In the genomic region with DNA sequence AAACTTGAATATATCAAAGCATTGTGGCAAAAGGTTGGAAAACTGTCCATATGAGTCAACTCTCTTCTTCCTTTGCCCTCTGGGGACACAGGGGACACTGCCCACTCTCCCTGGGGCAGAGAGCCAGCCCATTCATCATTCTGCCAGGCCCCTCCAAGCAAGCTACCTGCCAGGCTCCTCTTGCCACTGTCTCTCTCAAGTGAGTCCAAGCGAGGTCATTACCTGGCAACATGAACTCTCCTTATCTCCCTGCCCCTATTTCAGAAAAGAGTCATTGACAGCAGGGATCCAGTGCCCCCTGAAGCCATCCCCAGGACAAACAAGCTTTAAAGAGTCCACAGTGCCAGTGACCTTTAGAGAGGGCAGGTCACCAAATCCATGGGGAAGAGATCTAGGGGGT, we compare ENCODE assay signal across 31 cellular contexts.
"Had no signal": no experiment of that assay in that cellular context is flagged by ENCODE, and none has a peak within 500 bp of the region (broad histone marks: within the 10 kb centered on the region; RNA-seq: fewer than 3 reads in every experiment).

No MANE protein-coding gene starts in this region.

- H3K27ac ChIP-seq: neural progenitor cell, ovary, parathyroid adenoma, psoas muscle, skin epidermis, spleen, suprapubic skin, testis, tibial artery, transverse colon, upper lobe of right lung, uterus had no signal

- H3K9ac ChIP-seq: neural progenitor cell, parathyroid adenoma had no signal

- H3K4me3 ChIP-seq: neural progenitor cell, ovary, psoas muscle, skin epidermis, smooth muscle cell, spleen, suprapubic skin, testis, tibial artery, transverse colon, upper lobe of right lung, uterus had no signal

- H3K4me1 Mint-ChIP-seq: natural killer cell; nephron; stimulated activated memory B cell treated with anti-CD40 and anti-IgM and Interleukin-4, amounts not matched to agents 10 μg/mL and 1 μg/mL and 100 μg/mL, for 72 hours; stimulated activated naive CD8-positive, alpha-beta T cell treated with anti-CD3 and anti-CD28 coated beads, Interleukin-15, amount 100 ng/mL, for 72 hours had no signal

- H3K9me3 ChIP-seq: ovary, psoas muscle, spleen, suprapubic skin, testis, tibial artery, transverse colon, upper lobe of right lung, uterus had no signal

- H3K27ac Mint-ChIP-seq: natural killer cell; nephron; neural progenitor cell; progenitor cell of endocrine pancreas; stimulated activated memory B cell treated with anti-CD40 and anti-IgM and Interleukin-4, amounts not matched to agents 10 μg/mL and 1 μg/mL and 100 μg/mL, for 72 hours; stimulated activated naive CD8-positive, alpha-beta T cell treated with anti-CD3 and anti-CD28 coated beads, Interleukin-15, amount 100 ng/mL, for 72 hours; type B pancreatic cell had no signal

- H2AFZ ChIP-seq: neural progenitor cell, parathyroid adenoma had no signal

- DNase-seq: natural killer cell; occipital lobe; ovary; posterior cingulate gyrus; psoas muscle; right cardiac atrium; spleen; stimulated activated CD4-positive, alpha-beta T cell treated with anti-CD3 and anti-CD28 coated beads, Interleukin-12 subunit alpha, Interleukin-12 subunit beta, amount 100 ng/mL, for 4 hours; stimulated activated CD4-positive, alpha-beta T cell treated with anti-CD3 and anti-CD28 coated beads, Interleukin-1b, Interleukin-23, amount 100 ng/mL, for 48 hours; stimulated activated CD4-positive, alpha-beta T cell treated with anti-CD3 and anti-CD28 coated beads, Interleukin-4, amount 100 ng/mL, for 1 hour; stimulated activated CD4-positive, alpha-beta T cell treated with anti-CD3 and anti-CD28 coated beads, Interleukin-4, amount 100 ng/mL, for 4 hours; stimulated activated CD8-positive, alpha-beta memory T cell treated with anti-CD3 and anti-CD28 coated beads, Interleukin-4, amount 100 ng/mL, for 48 hours; stimulated activated naive CD4-positive, alpha-beta T cell; stimulated activated naive CD8-positive, alpha-beta T cell treated with anti-CD3 and anti-CD28 coated beads, Interleukin-15, amount 100 ng/mL, for 72 hours; stimulated activated naive CD8-positive, alpha-beta T cell treated with anti-CD3 and anti-CD28 coated beads, Interleukin-15, Interleukin-2, amounts not matched to agents 100 U/mL and 50 U/mL, for 24 hours; substantia nigra; testis; tibial artery; transverse colon; upper lobe of right lung; uterus had no signal

- H3K27me3 Mint-ChIP-seq: stimulated activated memory B cell treated with anti-CD40 and anti-IgM and Interleukin-4, amounts not matched to agents 10 μg/mL and 1 μg/mL and 100 μg/mL, for 72 hours; stimulated activated naive CD8-positive, alpha-beta T cell treated with anti-CD3 and anti-CD28 coated beads, Interleukin-15, amount 100 ng/mL, for 72 hours; type B pancreatic cell had no signal

- ATAC-seq: natural killer cell; psoas muscle; right cardiac atrium; sciatic nerve; stimulated activated memory B cell treated with anti-CD40 and anti-IgM and Interleukin-4, amounts not matched to agents 10 μg/mL and 1 μg/mL and 100 μg/mL, for 72 hours; stimulated activated naive CD8-positive, alpha-beta T cell treated with anti-CD3 and anti-CD28 coated beads, Interleukin-15, amount 100 ng/mL, for 72 hours; stimulated activated naive CD8-positive, alpha-beta T cell treated with anti-CD3 and anti-CD28 coated beads, Interleukin-15, Interleukin-2, amounts not matched to agents 100 U/mL and 50 U/mL, for 24 hours; upper lobe of right lung had no signal

- H3K36me3 ChIP-seq: neural progenitor cell, ovary, spleen, suprapubic skin, tibial artery, transverse colon, upper lobe of right lung, uterus had no signal

- H3K79me2 ChIP-seq: parathyroid adenoma had no signal

- H3K4me1 ChIP-seq: parathyroid adenoma, psoas muscle, spleen, suprapubic skin, testis, tibial artery, upper lobe of right lung, uterus had no signal

- H3K9me3 Mint-ChIP-seq: nephron; neural progenitor cell; stimulated activated memory B cell treated with anti-CD40 and anti-IgM and Interleukin-4, amounts not matched to agents 10 μg/mL and 1 μg/mL and 100 μg/mL, for 72 hours; stimulated activated naive CD8-positive, alpha-beta T cell treated with anti-CD3 and anti-CD28 coated beads, Interleukin-15, amount 100 ng/mL, for 72 hours; type B pancreatic cell had no signal

- H3K4me2 ChIP-seq: neural progenitor cell, smooth muscle cell had no signal

- H3K4me3 Mint-ChIP-seq: natural killer cell; nephron; neural progenitor cell; stimulated activated memory B cell treated with anti-CD40 and anti-IgM and Interleukin-4, amounts not matched to agents 10 μg/mL and 1 μg/mL and 100 μg/mL, for 72 hours; stimulated activated naive CD8-positive, alpha-beta T cell treated with anti-CD3 and anti-CD28 coated beads, Interleukin-15, amount 100 ng/mL, for 72 hours; type B pancreatic cell had no signal

- H3K27me3 ChIP-seq: neural progenitor cell, ovary, spleen, suprapubic skin, testis, tibial artery, transverse colon, upper lobe of right lung, uterus had no signal

- H3K36me3 Mint-ChIP-seq: natural killer cell; neural progenitor cell; stimulated activated memory B cell treated with anti-CD40 and anti-IgM and Interleukin-4, amounts not matched to agents 10 μg/mL and 1 μg/mL and 100 μg/mL, for 72 hours; type B pancreatic cell had no signal
